In the genomic region with DNA sequence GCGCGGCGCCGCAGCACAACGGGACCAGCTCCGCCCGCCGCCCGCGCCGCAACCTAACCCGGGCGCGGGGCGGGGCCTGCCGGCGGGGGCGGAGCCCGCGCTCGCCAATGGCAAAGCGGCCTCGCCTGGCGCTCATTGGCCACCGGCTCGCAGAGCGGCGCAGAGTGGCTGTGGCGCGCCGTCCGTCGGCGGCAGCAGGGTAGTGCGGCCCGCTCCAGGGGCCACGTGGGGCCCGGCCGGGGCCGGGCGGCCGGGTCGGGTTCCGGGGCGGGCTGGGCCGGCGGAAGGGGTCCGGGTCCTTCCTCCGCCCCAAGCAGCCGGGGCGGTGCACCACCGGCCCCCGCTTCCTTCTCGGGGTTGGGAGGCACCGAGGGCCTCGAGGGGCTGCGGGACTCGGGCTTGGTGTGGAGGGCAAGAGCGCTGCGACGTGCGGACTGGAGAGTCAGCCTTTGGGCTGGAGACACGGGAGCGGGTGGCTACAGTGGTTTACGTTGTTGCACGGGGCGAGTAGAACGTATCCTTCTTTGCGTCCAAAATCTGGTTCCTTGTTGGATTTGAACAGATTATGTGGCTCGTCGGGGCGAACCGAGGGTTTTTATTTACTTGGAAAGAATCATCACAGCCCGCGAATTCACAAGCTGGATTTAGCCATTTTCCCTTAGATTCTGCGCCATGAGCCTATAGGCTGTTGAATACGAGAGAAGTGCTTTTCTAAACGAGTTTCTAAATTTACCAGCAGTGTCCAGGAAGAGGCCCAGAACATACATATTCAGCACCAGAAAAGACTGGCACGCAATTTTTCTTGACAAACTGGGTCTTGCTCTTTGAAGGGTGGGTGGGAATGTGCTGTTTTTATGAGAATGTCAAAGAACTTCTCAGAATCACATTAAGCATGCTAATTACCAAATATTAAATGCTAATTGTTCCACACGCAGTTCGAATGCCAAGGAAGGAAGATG, we compare ENCODE assay signal across 8 cellular contexts. TPM values are rescaled to one million over a fixed set of nuclear protein-coding genes. Genes with fewer than 3 reads are reported as not detected.
A peak's percentile ranks its signal among the peaks of the same experiment; 100 is the strongest.
DNase-seq lines count a peak whose midpoint lies in the region; ATAC-seq and TF ChIP-seq lines count a peak whose summit lies in the region.

A gene (minus strand): TSS at position 29 of the 959 bp plus-strand sequence. CDS start 75 bp downstream, outside the sequence.

- H3K27ac Mint-ChIP-seq in CD14-positive monocyte, result peak within 1 kb of the TSS; percentile 46 to 90 (median 78)
- H3K27ac Mint-ChIP-seq in activated CD4-positive, alpha-beta memory T cell treated with anti-CD3 and anti-CD28 coated beads for 36 hours, result peak within 1 kb of the TSS; percentile 93

- H3K36me3 ChIP-seq in right lobe of liver, result peaks cover 0 to 7% (median 4%) of the 10 kb centered on the region in 4 donors

- H3K27me3 Mint-ChIP-seq in CD14-positive monocyte (ENCODE audit: low read depth in 3 of 3), result no peaks in the 10 kb centered on the region
- H3K27me3 Mint-ChIP-seq in activated CD4-positive, alpha-beta memory T cell treated with anti-CD3 and anti-CD28 coated beads for 36 hours, result no peaks in the 10 kb centered on the region

- H3K4me1 Mint-ChIP-seq in CD14-positive monocyte, result peaks cover 21% of the 10 kb centered on the region
- peaks cover 46% of the 10 kb centered on the region for H3K4me1 Mint-ChIP-seq in activated CD4-positive, alpha-beta memory T cell treated with anti-CD3 and anti-CD28 coated beads for 36 hours (ENCODE audit: low read depth)

- H3K4me3 ChIP-seq in right lobe of liver, result peak within 1 kb of the TSS; percentile 75 to 94 (median 89)

- TF ChIP-seq CTCF in CD14-positive monocyte (IDR thresholded peaks at IDR 0.05) (peak; percentile 52), right lobe of liver (IDR thresholded peaks at IDR 0.05) (peak; percentile 57 to 86 (median 68))

- H3K36me3 Mint-ChIP-seq in CD14-positive monocyte, result peaks cover 20 to 46% of the 10 kb centered on the region in 2 donors
- H3K36me3 Mint-ChIP-seq in activated CD4-positive, alpha-beta memory T cell treated with anti-CD3 and anti-CD28 coated beads for 36 hours, result peaks cover 35% of the 10 kb centered on the region

- under 1% methylated on average over 19 of the region's 81 CpGs for WGBS in right lobe of liver (ENCODE audit: insufficient coverage, low coverage, low lambda C conversion rate, missing lambda C conversion rate)

- peaks cover 0 to 6% (median 2%) of the 10 kb centered on the region in 7 donors for H3K9me3 Mint-ChIP-seq in CD14-positive monocyte
- H3K9me3 Mint-ChIP-seq in activated CD4-positive, alpha-beta memory T cell treated with anti-CD3 and anti-CD28 coated beads for 36 hours, result no peaks in the 10 kb centered on the region

- H3K9me3 ChIP-seq in right lobe of liver, result no peaks in the 10 kb centered on the region

- POLR2A ChIA-PET in activated CD4-positive, alpha-beta memory T cell treated with anti-CD3 and anti-CD28 coated beads for 36 hours (lab: Charles Lee), result interaction anchor here (0.7 to 3.1 kb wide), 9 partner anchors 9 to 98 kb away, joined by 3 to 15 read pairs (median 4); a partner anchor contains a TSS

- peak; percentile 63 for TF ChIP-seq POLR2A in right lobe of liver (IDR thresholded peaks at IDR 0.05)

- H3K4me3 Mint-ChIP-seq in CD14-positive monocyte, result peak within 1 kb of the TSS; percentile 93 to 97
- peak within 1 kb of the TSS; percentile 94 for H3K4me3 Mint-ChIP-seq in activated CD4-positive, alpha-beta memory T cell treated with anti-CD3 and anti-CD28 coated beads for 36 hours

- intact Hi-C loops in CD14-positive monocyte (cut with micrococcal nuclease) (loop anchor here in 1 of 2 donors (2.0 kb wide), 1 partner anchor 45 kb away; no protein-coding TSS in a partner anchor), right lobe of liver (cut with DNase I) (no loop called here)
- intact Hi-C loops in activated CD4-positive, alpha-beta memory T cell treated with anti-CD3 and anti-CD28 coated beads for 36 hours (cut with micrococcal nuclease), result loop anchor here (1.0 to 10.0 kb wide), 4 partner anchors 23 to 205 kb away; a partner anchor contains a TSS

- no peaks in the 10 kb centered on the region for H3K27me3 ChIP-seq in right lobe of liver

- ATAC-seq in GM19395 (IDR thresholded peaks at IDR 0.05; ENCODE audit: unreplicated experiment) (peak; percentile 69), HG03558 (IDR thresholded peaks at IDR 0.05; ENCODE audit: extremely low read depth, unreplicated experiment) (peak; percentile 74), right lobe of liver (peak; percentile 93 to 99 (median 96))

- CTCF ChIA-PET in activated CD4-positive, alpha-beta memory T cell treated with anti-CD3 and anti-CD28 coated beads for 36 hours (lab: Charles Lee), result interaction anchor here (1.3 to 8.2 kb wide), 4 partner anchors 9 to 582 kb away, joined by 4 to 85 read pairs (median 6); a partner anchor contains a TSS

- H3K27ac ChIP-seq in right lobe of liver, result peak within 1 kb of the TSS in 2 of 3 donors; percentile 12 to 67

- DNase-seq in CD14-positive monocyte (ENCODE audit: low spot score) (peak; percentile 84), NCI-H748 treated with DMSO at 0.1 percent for 48 hours (lab: John Stamatoyannopoulos, UW) (peak; percentile 55), dermis microvascular lymphatic vessel endothelial cell (ENCODE audit: low read depth in 2 of 2) (peak; percentile 68 to 92), right lobe of liver (peak; percentile 94)
- peak; percentile 93 for DNase-seq in activated CD4-positive, alpha-beta memory T cell treated with anti-CD3 and anti-CD28 coated beads for 36 hours
- peak; percentile 90 for DNase-seq in stimulated activated CD4-positive, alpha-beta T cell treated with anti-CD3 and anti-CD28 coated beads, Interleukin-4, amount 100 ng/mL, for 24 hours

- H3K4me1 ChIP-seq in right lobe of liver, result peaks cover 0 to 7% (median 3%) of the 10 kb centered on the region in 4 donors

RNA-seq across cellular contexts. Expression of the gene that starts here (rescaled TPM):
- polyA plus RNA-seq in CD14-positive monocyte, result 10 to 100 TPM; 23.2 to 37.6 TPM
- 100 to 1,000 TPM; 159 to 164 TPM for total RNA-seq in activated CD4-positive, alpha-beta memory T cell treated with anti-CD3 and anti-CD28 coated beads for 36 hours
- 7.6 and 17.2 TPM in 2 replicates for total RNA-seq in dermis microvascular lymphatic vessel endothelial cell
- total RNA-seq in right lobe of liver, result 10 to 100 TPM; 24.3 to 72.8 (median 31.6) TPM

Comparison
In these comparisons a context has a peak if more than half of its experiments do, and no peak if none do; other contexts are left out.
1. Peak in every context shown above with its lines: DNase-seq, ATAC-seq, H3K4me3 ChIP-seq and H3K27ac ChIP-seq.